7 cellular contexts compared by ENCODE assay signal in the genomic region with DNA sequence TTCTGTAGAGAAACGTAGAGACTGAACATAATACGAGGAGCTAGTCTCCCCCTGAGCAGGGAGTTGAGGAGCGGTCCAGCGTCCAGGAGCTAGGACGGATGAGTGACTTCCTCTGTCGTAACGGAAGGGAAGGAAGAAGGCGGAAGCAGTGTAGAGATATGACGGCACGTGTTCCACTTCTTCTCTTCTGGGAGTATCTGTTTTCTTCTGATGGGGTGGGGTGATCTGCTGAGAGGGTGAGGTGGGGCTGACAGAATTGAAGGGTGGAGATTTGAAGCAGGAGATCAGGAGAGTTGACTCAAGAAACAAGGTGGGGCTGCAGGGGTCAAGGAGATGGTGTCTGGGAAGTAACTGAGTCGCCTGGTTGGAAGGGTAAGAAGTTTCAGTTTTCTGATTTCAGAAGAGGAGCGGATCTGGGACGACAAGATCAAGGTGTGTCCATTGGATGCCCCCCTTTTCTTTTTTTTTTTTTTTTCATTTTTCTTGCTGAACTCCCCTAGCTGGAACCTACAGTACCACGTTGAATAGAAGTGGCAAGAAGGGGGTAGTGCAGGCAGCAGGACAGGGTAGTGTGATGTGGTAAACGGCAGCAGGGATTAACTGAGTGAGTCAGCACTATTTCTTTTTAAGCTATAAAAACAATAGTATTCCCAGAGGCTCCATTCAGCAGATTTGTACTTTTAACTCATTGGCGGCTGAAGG. TPM values are rescaled to one million over a fixed set of nuclear protein-coding genes. Genes with fewer than 3 reads are reported as not detected.
DNase-seq lines count a peak whose midpoint lies in the region; ATAC-seq and TF ChIP-seq lines count a peak whose summit lies in the region.

No MANE protein-coding gene starts in this region.

- H3K79me2 ChIP-seq in fibroblast of lung (ENCODE audit: control insufficient read depth, insufficient read depth, low read length) (no peaks in the 10 kb centered on the region), smooth muscle cell (ENCODE audit: low read depth) (no peaks in the 10 kb centered on the region)

- H3K9ac ChIP-seq in fibroblast of lung (ENCODE audit: insufficient read depth, low read length) (no peak overlapping the region), smooth muscle cell (ENCODE audit: low read depth) (peak overlapping the region; percentile 3)

- H3K27me3 Mint-ChIP-seq in T-helper 1 cell treated with Interleukin-12 subunit alpha and Interleukin-12 subunit beta and Interleukin-4 antibody, amounts not matched to agents 30 μg/mL and 1 μg/mL, for 36 hours (ENCODE audit: low read depth), result no peaks in the 10 kb centered on the region

- H3K36me3 Mint-ChIP-seq in T-helper 1 cell treated with Interleukin-12 subunit alpha and Interleukin-12 subunit beta and Interleukin-4 antibody, amounts not matched to agents 30 μg/mL and 1 μg/mL, for 36 hours (ENCODE audit: low read depth), result no peaks in the 10 kb centered on the region

- H2AFZ ChIP-seq in fibroblast of lung (ENCODE audit: low read length), result no peak overlapping the region
- peak overlapping the region; percentile 31 for H2AFZ ChIP-seq in smooth muscle cell (ENCODE audit: low read depth)

- no peaks in the 10 kb centered on the region for H3K36me3 ChIP-seq in HAP-1 (replicated peaks)
- H3K36me3 ChIP-seq in fibroblast of lung (ENCODE audit: control insufficient read depth, insufficient read depth, low read length), result no peaks in the 10 kb centered on the region
- no peaks in the 10 kb centered on the region for H3K36me3 ChIP-seq in smooth muscle cell (ENCODE audit: low read depth)

- H3K9me3 ChIP-seq in HAP-1 (no peaks in the 10 kb centered on the region), fibroblast of lung (ENCODE audit: control insufficient read depth, insufficient read depth, low read depth, low read length) (no peaks in the 10 kb centered on the region), smooth muscle cell (replicated peaks; ENCODE audit: low read depth) (no peaks in the 10 kb centered on the region)

- H3K27ac Mint-ChIP-seq in T-helper 1 cell treated with Interleukin-12 subunit alpha and Interleukin-12 subunit beta and Interleukin-4 antibody, amounts not matched to agents 30 μg/mL and 1 μg/mL, for 36 hours, result no peak overlapping the region

- no peak for ATAC-seq in GM18498 (IDR thresholded peaks at IDR 0.05; ENCODE audit: unreplicated experiment)

- no peak overlapping the region for H3K27ac ChIP-seq in fibroblast of lung (ENCODE audit: insufficient read depth, low read length)
- peak overlapping the region; percentile 69 for H3K27ac ChIP-seq in smooth muscle cell (ENCODE audit: low read depth)

- 57% methylated on average over 16 of the region's 16 CpGs for WGBS in smooth muscle cell (ENCODE audit: low lambda C conversion rate)

- peaks cover 3% of the 10 kb centered on the region for H3K9me3 Mint-ChIP-seq in T-helper 1 cell treated with Interleukin-12 subunit alpha and Interleukin-12 subunit beta and Interleukin-4 antibody, amounts not matched to agents 30 μg/mL and 1 μg/mL, for 36 hours

- DNase-seq in HAP-1 (ENCODE audit: low spot score in 2 of 2) (peak; percentile 73 to 85), fibroblast of lung (ENCODE audit: low read depth in 2 of 2) (peak; percentile 36 to 44), smooth muscle cell (lab: John Stamatoyannopoulos, UW; ENCODE audit: unreplicated experiment) (no peak), NCI-H510A (lab: John Stamatoyannopoulos, UW) (no peak)
- DNase-seq in activated CD4-positive, alpha-beta T cell treated with anti-CD3 and anti-CD28 coated beads, Interleukin-2, amount 50 U/mL, for 1 hour, result no peak

- peaks cover 14% of the 10 kb centered on the region for H3K4me1 Mint-ChIP-seq in T-helper 1 cell treated with Interleukin-12 subunit alpha and Interleukin-12 subunit beta and Interleukin-4 antibody, amounts not matched to agents 30 μg/mL and 1 μg/mL, for 36 hours (ENCODE audit: low read depth)

- H3K4me1 ChIP-seq in HAP-1 (peaks cover 51% of the 10 kb centered on the region), fibroblast of lung (ENCODE audit: control insufficient read depth, extremely low read depth, insufficient read depth, low read length) (peaks cover 12% of the 10 kb centered on the region), smooth muscle cell (ENCODE audit: low read depth) (peaks cover 14% of the 10 kb centered on the region)

- peaks cover 19% of the 10 kb centered on the region for H3F3A ChIP-seq in smooth muscle cell (ENCODE audit: low read depth)

- no peaks in the 10 kb centered on the region for H4K20me1 ChIP-seq in fibroblast of lung (ENCODE audit: control insufficient read depth, extremely low read depth, insufficient read depth, low read length)
- no peaks in the 10 kb centered on the region for H4K20me1 ChIP-seq in smooth muscle cell (ENCODE audit: low read depth)

- H3K4me3 ChIP-seq in HAP-1, result peak overlapping the region; percentile 27
- no peak overlapping the region for H3K4me3 ChIP-seq in fibroblast of lung (replicated peaks in 1 of 4; ENCODE audit: control extremely low read depth in 1 of 4, insufficient read depth in 1 of 4, low read depth in 3 of 4, low read length in 4 of 4)
- no peak overlapping the region for H3K4me3 ChIP-seq in smooth muscle cell

- H3K4me3 Mint-ChIP-seq in T-helper 1 cell treated with Interleukin-12 subunit alpha and Interleukin-12 subunit beta and Interleukin-4 antibody, amounts not matched to agents 30 μg/mL and 1 μg/mL, for 36 hours, result peak overlapping the region; percentile 53

- TF ChIP-seq CTCF in fibroblast of lung (conservative IDR thresholded peaks at IDR 0.05 in 1 of 2, IDR thresholded peaks at IDR 0.05 in 1 of 2; ENCODE audit: low read depth in 1 of 2, low read length in 2 of 2), result no peak
- TF ChIP-seq CTCF in smooth muscle cell (IDR thresholded peaks at IDR 0.05; ENCODE audit: borderline replicate concordance, insufficient read depth, poor library complexity, severe bottlenecking), result peak; percentile 3

- H3K27me3 ChIP-seq in HAP-1 (ENCODE audit: low read depth) (no peaks in the 10 kb centered on the region), fibroblast of lung (ENCODE audit: control insufficient read depth, insufficient read depth, low read length) (no peaks in the 10 kb centered on the region), smooth muscle cell (ENCODE audit: low read depth) (no peaks in the 10 kb centered on the region)

- in situ Hi-C loops in HAP-1 (cut with MboI; ENCODE audit: low sequenced_read_pairs), result loop anchor here (10.0 kb wide), 1 partner anchor 48 kb away; no protein-coding TSS in a partner anchor

- H3K4me2 ChIP-seq in fibroblast of lung (ENCODE audit: extremely low read depth, insufficient read depth, low read length) (no peak overlapping the region), smooth muscle cell (peak overlapping the region; percentile 50)

RNA-seq across cellular contexts. Expression of gene SETD7, which starts 50.7 kb away (rescaled TPM):
- total RNA-seq in fibroblast of lung (58.0 and 80.8 TPM in 2 replicates), smooth muscle cell (34.2 and 39.3 TPM in 2 replicates)
- polyA plus RNA-seq in fibroblast of lung (26.0 and 37.5 TPM in 2 replicates), smooth muscle cell (8.5 and 10.2 TPM in 2 replicates)
- polyA plus RNA-seq in fibroblast of lung (2012), result 31.2 and 52.2 TPM in 2 replicates
- polyA minus RNA-seq in fibroblast of lung (ENCODE audit: low replicate concordance), result 51.0 and 63.7 TPM in 2 replicates

RNA-seq across cellular contexts. Expression of gene MGST2, which starts 58.9 kb away (rescaled TPM):
- total RNA-seq in fibroblast of lung (4.6 and 5.3 TPM in 2 replicates), smooth muscle cell (40.2 and 51.1 TPM in 2 replicates)
- polyA plus RNA-seq in fibroblast of lung (3.1 and 20.1 TPM in 2 replicates), smooth muscle cell (27.8 and 34.0 TPM in 2 replicates)
- polyA plus RNA-seq in fibroblast of lung (2012), result 2.9 and 15.5 TPM in 2 replicates
- 0.48 and 2.6 TPM in 2 replicates for polyA minus RNA-seq in fibroblast of lung (ENCODE audit: low replicate concordance)

Comparison
In these comparisons a context has a peak if more than half of its experiments do, and no peak if none do; other contexts are left out.
1. DNase-seq: peak in HAP-1 (2 of 2) and fibroblast of lung (2 of 2); none in smooth muscle cell (single experiment), NCI-H510A (single experiment) and activated CD4-positive, alpha-beta T cell treated with anti-CD3 and anti-CD28 coated beads, Interleukin-2, amount 50 U/mL, for 1 hour (single experiment).